Comparison of ENCODE assay signal across 21 cellular contexts in genomic region chr5:138946241-138946623, GRCh38.
DNase-seq lines count a peak whose midpoint lies in the region; ATAC-seq, FAIRE-seq and TF ChIP-seq lines count a peak whose summit lies in the region.
"Had no signal": no experiment of that assay in that cellular context is flagged by ENCODE, and none has a peak within 500 bp of the region (broad histone marks: within the 10 kb centered on the region; RNA-seq: fewer than 3 reads in every experiment).

No MANE protein-coding gene starts in this region.

- POLR2A ChIA-PET in RWPE1 (lab: Yijun Ruan, JAX; ENCODE audit: low non-redundant PET): interaction anchor here (0.6 kb wide), 1 partner anchor 193 kb away, joined by 3 read pairs; the partner anchor contains the start of gene CTNNA1
- POLR2A ChIA-PET in HepG2 (lab: Yijun Ruan, JAX): no interaction called here

- no peaks in the 10 kb centered on the region for H3K79me2 ChIP-seq in HepG2 (ENCODE audit: insufficient read depth, low read length)

- H3K36me3 ChIP-seq in mesodermal cell (ENCODE audit: control insufficient read depth, insufficient read depth, low read length) (peaks cover 3% of the 10 kb centered on the region), tibial artery (peaks cover 12 to 49% (median 21%) of the 10 kb centered on the region in 3 donors), HepG2 (replicated peaks in 1 of 2; ENCODE audit: control insufficient read depth in 1 of 2, insufficient read depth in 2 of 2, low read length in 2 of 2) (peaks cover 0 to 2% of the 10 kb centered on the region in 2 experiments; a peak in 2 of 5 replicates)
- H3K36me3 ChIP-seq: cardiac muscle cell, ovary had no signal

- no peak overlapping the region for H2AFZ ChIP-seq in HepG2 (ENCODE audit: low read length)

- H3K9ac ChIP-seq in HepG2 (ENCODE audit: insufficient read depth, low read depth, low read length): no peak overlapping the region

- FAIRE-seq in HepG2 (lab: Jason Lieb, UNC): no peak

- H3K4me1 ChIP-seq in mesodermal cell (ENCODE audit: control insufficient read depth, insufficient read depth, low read length, poor library complexity, severe bottlenecking): peaks cover 13% of the 10 kb centered on the region
- H3K4me1 ChIP-seq in tibial artery: peaks cover 0 to 21% (median 18%) of the 10 kb centered on the region in 4 donors
- H3K4me1 ChIP-seq in HepG2 (ENCODE audit: insufficient read depth, low read length): no peaks in the 10 kb centered on the region
- H3K4me1 ChIP-seq: Peyer's patch had no signal

- TF ChIP-seq CTCF in RWPE1 (conservative IDR thresholded peaks at IDR 0.05; ENCODE audit: low read depth): no peak
- TF ChIP-seq CTCF in tibial artery (IDR thresholded peaks at IDR 0.05): no peak
- TF ChIP-seq CTCF in HepG2 (CRISPR knock-in tag; IDR thresholded peaks at IDR 0.05): no peak

- H3K4me3 ChIP-seq in mesodermal cell (ENCODE audit: extremely low read depth, insufficient read depth, low read length, poor library complexity, severe bottlenecking) (no peak overlapping the region), tibial artery (no peak overlapping the region), HepG2 (replicated peaks in 1 of 3; ENCODE audit: insufficient read depth in 1 of 3, low read depth in 2 of 3, low read length in 3 of 3) (no peak overlapping the region)
- H3K4me3 ChIP-seq: cardiac muscle cell, ovary, Peyer's patch, skin epidermis, suprapubic skin had no signal

- H3K27ac ChIP-seq in RWPE1 (peak overlapping the region; percentile 17), cingulate gyrus (ENCODE audit: low read depth, low read length) (peak overlapping the region; percentile 78), mesodermal cell (ENCODE audit: low read depth, low read length, severe bottlenecking) (peak overlapping the region; percentile 77), tibial artery (no peak overlapping the region), HepG2 (ENCODE audit: extremely low read length, insufficient read depth, low read length) (no peak overlapping the region)
- H3K27ac ChIP-seq: cardiac muscle cell, HL-60, ovary, Peyer's patch, skin epidermis, suprapubic skin had no signal

- no TSS peak for BruUV-seq in HepG2 (replicated peaks; lab: Mats Ljungman, UMichigan)

- intact Hi-C loops in tibial artery (cut with DNase I; ENCODE audit: low total_unique reads): no loop called here
- intact Hi-C loops in HepG2 (cut with micrococcal nuclease; ENCODE audit: unreplicated experiment): no loop called here

- no peak overlapping the region for H3K4me2 ChIP-seq in HepG2 (ENCODE audit: low read depth, low read length)

- no peak for TF ChIP-seq POLR2A in GM18505 (IDR thresholded peaks at IDR 0.05; ENCODE audit: borderline replicate concordance, extremely low read depth, insufficient read depth, insufficient read length)
- TF ChIP-seq POLR2A in HepG2 (IDR thresholded peaks at IDR 0.05; ENCODE audit: insufficient read depth in 1 of 2, low read depth in 2 of 2, low read length in 2 of 2): no peak

- ATAC-seq in GM18505 (IDR thresholded peaks at IDR 0.05; ENCODE audit: unreplicated experiment) (no peak), HepG2 (no peak)
- ATAC-seq: left cardiac atrium had no signal

- H3K9me3 ChIP-seq in mesodermal cell (ENCODE audit: control insufficient read depth, low read length): no peaks in the 10 kb centered on the region
- H3K9me3 ChIP-seq in tibial artery: no peaks in the 10 kb centered on the region
- no peaks in the 10 kb centered on the region for H3K9me3 ChIP-seq in HepG2 (ENCODE audit: low read length)
- H3K9me3 ChIP-seq: ovary, Peyer's patch, suprapubic skin had no signal

- in situ Hi-C loops in HepG2 (cut with HindIII; ENCODE audit: extremely low pct_ligation_motif_present, low pct_unique_long_range_greater_than_20kb): no loop called here

- TF ChIP-seq EP300 in HepG2 (IDR thresholded peaks at IDR 0.05; ENCODE audit: low read depth in 2 of 2, low read length in 2 of 2): no peak
- no peak for TF ChIP-seq EP300 in HepG2 (CRISPR knock-in tag; IDR thresholded peaks at IDR 0.05; ENCODE audit: borderline replicate concordance)

- no peak for TF ChIP-seq RAD21 in HepG2 (CRISPR knock-in tag; IDR thresholded peaks at IDR 0.05)

- CTCF ChIA-PET in RWPE1 (lab: Yijun Ruan, JAX): no interaction called here
- CTCF ChIA-PET in HepG2 (lab: Yijun Ruan, JAX; ENCODE audit: low intra/inter-chr PET ratio, low total read pairs): no interaction called here

- no peaks in the 10 kb centered on the region for H3K27me3 ChIP-seq in tibial artery
- no peaks in the 10 kb centered on the region for H3K27me3 ChIP-seq in HepG2 (ENCODE audit: control insufficient read depth in 1 of 2, insufficient read depth in 2 of 2, low read length in 2 of 2)
- H3K27me3 ChIP-seq: cardiac muscle cell, ovary, Peyer's patch, suprapubic skin had no signal

- 64 to 84% methylated on average over 8 of the region's 8 CpGs for WGBS in mesodermal cell (ENCODE audit: insufficient coverage in 2 of 2), 2 experiments
- WGBS in HepG2 (ENCODE audit: low lambda C conversion rate): 90% methylated on average over 4 of the region's 8 CpGs

- no peaks in the 10 kb centered on the region for H4K20me1 ChIP-seq in HepG2 (ENCODE audit: insufficient read depth, low read length)

- DNase-seq in RWPE1 (ENCODE audit: low spot score) (no peak), tibial artery (peak; percentile 13 to 67), HepG2 (ENCODE audit: low spot score) (no peak), NCI-H69 (lab: John Stamatoyannopoulos, UW) (no peak)
- DNase-seq: activated CD4-positive, alpha-beta T cell treated with anti-CD3 and anti-CD28 coated beads, Interleukin-2, amount 10 ng/mL, durations not matched to agents 24 days and 14 days; activated naive CD8-positive, alpha-beta T cell treated with anti-CD3 and anti-CD28 coated beads for 36 hours; effector memory CD4-positive, alpha-beta T cell; KG1; left cardiac atrium; NCI-H1048; NCI-H2107; stimulated activated CD4-positive, alpha-beta T cell treated with anti-CD3 and anti-CD28 coated beads, Interleukin-4, amount 100 ng/mL, for 1 hour had no signal

TF ChIP-seq in HepG2, 621 proteins besides CTCF, POLR2A, EP300 and RAD21:
- no peak for TF ChIP-seq U2AF1 (optimal IDR thresholded peaks at IDR 0.05; ENCODE audit: low read depth, low read length)
- TF ChIP-seq PRDM4 (CRISPR knock-in tag; IDR thresholded peaks at IDR 0.05; ENCODE audit: borderline replicate concordance): no peak
- TF ChIP-seq ZNF430 (CRISPR knock-in tag; IDR thresholded peaks at IDR 0.05): no peak
- no peak for TF ChIP-seq HOXA3 (CRISPR knock-in tag; IDR thresholded peaks at IDR 0.05)
- TF ChIP-seq ZKSCAN5 (CRISPR knock-in tag; IDR thresholded peaks at IDR 0.05): no peak
- no peak for TF ChIP-seq ZFP36 (IDR thresholded peaks at IDR 0.05; ENCODE audit: borderline replicate concordance, low read depth, low read length, partially characterized antibody)
- TF ChIP-seq KLF13 (CRISPR knock-in tag; IDR thresholded peaks at IDR 0.05): no peak
- TF ChIP-seq PHF20 (CRISPR knock-in tag; IDR thresholded peaks at IDR 0.05): no peak
TF ChIP-seq in HepG2: peak in this region for 0.

Comparison
In these comparisons a context has a peak if more than half of its experiments do, and no peak if none do; other contexts are left out.
1. DNase-seq: peak in tibial artery (2 of 2); none in RWPE1 (single experiment), HepG2 (single experiment) and NCI-H69 (single experiment).
2. H3K27ac ChIP-seq: peak in RWPE1 (single experiment), cingulate gyrus (single experiment) and mesodermal cell (single experiment); none in tibial artery (0 of 2) and HepG2 (single experiment).